In genomic region chr20:17643531-17644188, GRCh38 we compare ENCODE assay signal across 18 cellular contexts. TPM values are rescaled to one million over a fixed set of nuclear protein-coding genes. Genes with fewer than 3 reads are reported as not detected.
DNase-seq lines count a peak whose midpoint lies in the region; ATAC-seq and TF ChIP-seq lines count a peak whose summit lies in the region.
"Had no signal": no experiment of that assay in that cellular context is flagged by ENCODE, and none has a peak within 500 bp of the region (broad histone marks: within the 10 kb centered on the region; RNA-seq: fewer than 3 reads in every experiment).

No MANE protein-coding gene starts in this region.

- H3K36me3 ChIP-seq in body of pancreas (replicated peaks in 1 of 2; ENCODE audit: insufficient read depth in 1 of 2, low read depth in 2 of 2) (peaks cover 0 to 23% of the 10 kb centered on the region in 2 donors), H7 (replicated peaks; ENCODE audit: control insufficient read depth, insufficient read depth, low read length) (peaks cover 12% of the 10 kb centered on the region)

- in situ Hi-C loops in KBM-7 (cut with MboI; ENCODE audit: low pct_unique_long_range_greater_than_20kb, low sequenced_read_pairs), result no loop called here

- DNase-seq in DMS79 (lab: John Stamatoyannopoulos, UW) (peak; percentile 5), body of pancreas (no peak), right cardiac atrium (peak; percentile 43 to 67 (median 54)), retina (peak; percentile 67), GDM1 (lab: John Stamatoyannopoulos, UW) (no peak), H7 (no peak), KBM-7 (no peak)
- no peak for DNase-seq in activated effector memory CD4-positive, alpha-beta T cell treated with Interleukin-2 at 50 U/mL for 16 hours
- DNase-seq: activated CD4-positive, alpha-beta T cell treated with anti-CD3 and anti-CD28 coated beads for 36 hours; activated naive CD4-positive, alpha-beta T cell treated with anti-CD3 and anti-CD28 coated beads, Interleukin-2, amount 50 U/mL, for 16 hours; NCI-H1436 treated with DMSO at 0.1 percent for 48 hours; NCI-H526; stimulated activated naive CD4-positive, alpha-beta T cell treated with Interleukin-2 at 50 U/mL for 16 hours; T-helper 17 cell had no signal

- H3K9me3 ChIP-seq in body of pancreas (no peaks in the 10 kb centered on the region), right cardiac atrium (ENCODE audit: control insufficient read depth, low read length) (no peaks in the 10 kb centered on the region)

- intact Hi-C loops in body of pancreas (cut with DNase I), result no loop called here
- intact Hi-C loops in right cardiac atrium (cut with DNase I), result no loop called here

- TF ChIP-seq POLR2A in body of pancreas (IDR thresholded peaks at IDR 0.05), result no peak

- H3K27me3 ChIP-seq in body of pancreas, result no peaks in the 10 kb centered on the region
- no peaks in the 10 kb centered on the region for H3K27me3 ChIP-seq in right cardiac atrium (ENCODE audit: control insufficient read depth, insufficient read depth)
- H3K27me3 ChIP-seq in H7 (ENCODE audit: control insufficient read depth, insufficient read depth, low read length), result no peaks in the 10 kb centered on the region

- ATAC-seq in body of pancreas (no peak), right cardiac atrium (peak; percentile 23 to 32)
- ATAC-seq: activated CD4-positive, alpha-beta T cell treated with anti-CD3 and anti-CD28 coated beads for 36 hours; HCT116; sciatic nerve; T-helper 17 cell had no signal

- H3K4me1 ChIP-seq in body of pancreas, result peaks cover 88% of the 10 kb centered on the region
- peaks cover 38% of the 10 kb centered on the region for H3K4me1 ChIP-seq in right cardiac atrium (ENCODE audit: control insufficient read depth, insufficient read depth, low read length)

- TF ChIP-seq CTCF in body of pancreas (IDR thresholded peaks at IDR 0.05), result no peak

- WGBS in body of pancreas, 2 donors, result 26 to 40% methylated on average over 8 to 10 of the region's 10 CpGs
- 55% methylated on average over 10 of the region's 10 CpGs for WGBS in right cardiac atrium

- H3K4me3 ChIP-seq in body of pancreas (no peak overlapping the region), right cardiac atrium (ENCODE audit: low read length) (no peak overlapping the region), H7 (ENCODE audit: insufficient read depth, low read depth, low read length) (no peak overlapping the region)

- H3K27ac ChIP-seq in body of pancreas, result peak overlapping the region; percentile 60 to 72 (median 64)
- H3K27ac ChIP-seq in right cardiac atrium (ENCODE audit: low read length), result peak overlapping the region; percentile 71
- H3K27ac ChIP-seq: KMS-11 had no signal

RNA-seq across cellular contexts. Expression of gene RRBP1, which starts 38.4 kb away (rescaled TPM):
- total RNA-seq in body of pancreas (100 to 1,000 TPM; 313 to 511 TPM), right cardiac atrium (100 to 1,000 TPM in 1 of 4 donors, 10 to 100 TPM in 3; 49.8 to 120 (median 57.1) TPM)
- 38.2 TPM for polyA plus RNA-seq in right cardiac atrium
- total RNA-seq in H7 (2014; rRNA removed; shearing (Covaris generic)), result 79.2 and 83.1 TPM in 2 replicates

RNA-seq across cellular contexts. Expression of gene BANF2, which starts 56.1 kb away (rescaled TPM):
- total RNA-seq in body of pancreas (1 to 10 TPM in 1 of 2 donors, not detected in 1; 4.0 TPM), right cardiac atrium (not detected)
- not detected for polyA plus RNA-seq in right cardiac atrium
- not detected in 2 replicates for total RNA-seq in H7 (2014; rRNA removed; shearing (Covaris generic))
- total RNA-seq: activated CD4-positive, alpha-beta T cell treated with anti-CD3 and anti-CD28 coated beads for 36 hours; kidney epithelial cell; sciatic nerve; T-helper 17 cell had no signal

Comparison
In these comparisons a context has a peak if more than half of its experiments do, and no peak if none do; other contexts are left out.
1. DNase-seq: peak in DMS79 (single experiment), right cardiac atrium (3 of 3) and retina (single experiment); none in body of pancreas (0 of 4), GDM1 (single experiment), H7 (single experiment), KBM-7 (single experiment) and activated effector memory CD4-positive, alpha-beta T cell treated with Interleukin-2 at 50 U/mL for 16 hours (single experiment).